In genomic region chr14:41343857-41344256, GRCh38 we compare ENCODE assay signal across 27 cellular contexts.
"Had no signal": no experiment of that assay in that cellular context is flagged by ENCODE, and none has a peak within 500 bp of the region (broad histone marks: within the 10 kb centered on the region; RNA-seq: fewer than 3 reads in every experiment).

No MANE protein-coding gene starts in this region.

- H3K27ac Mint-ChIP-seq: naive thymus-derived CD4-positive, alpha-beta T cell; natural killer cell; nephron; neural progenitor cell; stimulated activated effector memory CD8-positive, alpha-beta T cell treated with anti-CD3 and anti-CD28 coated beads, Interleukin-12 subunit alpha, Interleukin-12 subunit beta, amount 100 ng/mL, for 72 hours; stimulated activated naive B cell treated with anti-CD40 and anti-IgM and Interleukin-4, amounts not matched to agents 10 μg/mL and 1 μg/mL and 100 μg/mL, for 72 hours; stimulated activated naive CD8-positive, alpha-beta T cell treated with anti-CD3 and anti-CD28 coated beads, Interleukin-15, Interleukin-2, amounts not matched to agents 100 ng/mL and 50 ng/mL, for 24 hours had no signal

- H3K27ac ChIP-seq: neural progenitor cell, pancreas, prostate gland, skin epidermis, stomach, thoracic aorta, thyroid gland, tibial nerve, upper lobe of left lung, vagina had no signal

- H3K9me3 Mint-ChIP-seq: neural progenitor cell had no signal

- ATAC-seq: naive thymus-derived CD4-positive, alpha-beta T cell; natural killer cell; pancreas; right cardiac atrium; sciatic nerve; stimulated activated effector memory CD8-positive, alpha-beta T cell treated with anti-CD3 and anti-CD28 coated beads, Interleukin-12 subunit alpha, Interleukin-12 subunit beta, amount 100 ng/mL, for 72 hours; stimulated activated naive B cell treated with anti-CD40 and anti-IgM and Interleukin-4, amounts not matched to agents 10 μg/mL and 1 μg/mL and 100 μg/mL, for 72 hours had no signal

- H3K4me1 ChIP-seq: neural progenitor cell, pancreas, prostate gland, stomach, thyroid gland, tibial nerve, upper lobe of left lung, vagina had no signal

- H3K9ac ChIP-seq: neural progenitor cell had no signal

- H2AFZ ChIP-seq: neural progenitor cell had no signal

- H3K9me3 ChIP-seq: pancreas, prostate gland, thoracic aorta, thyroid gland, tibial nerve, upper lobe of left lung, vagina had no signal

- H3K27me3 ChIP-seq: neural progenitor cell, pancreas, stomach, thyroid gland, tibial nerve, upper lobe of left lung, vagina had no signal

- H3K4me2 ChIP-seq: neural progenitor cell had no signal

- FAIRE-seq: pancreas, urothelium cell line had no signal

- H3K4me3 Mint-ChIP-seq: naive thymus-derived CD4-positive, alpha-beta T cell; natural killer cell; nephron; neural progenitor cell; stimulated activated effector memory CD8-positive, alpha-beta T cell treated with anti-CD3 and anti-CD28 coated beads, Interleukin-12 subunit alpha, Interleukin-12 subunit beta, amount 100 ng/mL, for 72 hours; stimulated activated naive B cell treated with anti-CD40 and anti-IgM and Interleukin-4, amounts not matched to agents 10 μg/mL and 1 μg/mL and 100 μg/mL, for 72 hours; stimulated activated naive CD8-positive, alpha-beta T cell treated with anti-CD3 and anti-CD28 coated beads, Interleukin-15, Interleukin-2, amounts not matched to agents 100 ng/mL and 50 ng/mL, for 24 hours had no signal

- H3K27me3 Mint-ChIP-seq: naive thymus-derived CD4-positive, alpha-beta T cell; stimulated activated naive B cell treated with anti-CD40 and anti-IgM and Interleukin-4, amounts not matched to agents 10 μg/mL and 1 μg/mL and 100 μg/mL, for 72 hours; stimulated activated naive CD8-positive, alpha-beta T cell treated with anti-CD3 and anti-CD28 coated beads, Interleukin-15, Interleukin-2, amounts not matched to agents 100 ng/mL and 50 ng/mL, for 24 hours had no signal

- H3K36me3 ChIP-seq: neural progenitor cell, pancreas, prostate gland, stomach, thoracic aorta, thyroid gland, tibial nerve, upper lobe of left lung, vagina had no signal

- H3K4me1 Mint-ChIP-seq: naive thymus-derived CD4-positive, alpha-beta T cell; natural killer cell; nephron; neural progenitor cell; stimulated activated effector memory CD8-positive, alpha-beta T cell treated with anti-CD3 and anti-CD28 coated beads, Interleukin-12 subunit alpha, Interleukin-12 subunit beta, amount 100 ng/mL, for 72 hours; stimulated activated naive B cell treated with anti-CD40 and anti-IgM and Interleukin-4, amounts not matched to agents 10 μg/mL and 1 μg/mL and 100 μg/mL, for 72 hours had no signal

- H3K36me3 Mint-ChIP-seq: naive thymus-derived CD4-positive, alpha-beta T cell; natural killer cell; neural progenitor cell; stimulated activated effector memory CD8-positive, alpha-beta T cell treated with anti-CD3 and anti-CD28 coated beads, Interleukin-12 subunit alpha, Interleukin-12 subunit beta, amount 100 ng/mL, for 72 hours; stimulated activated naive B cell treated with anti-CD40 and anti-IgM and Interleukin-4, amounts not matched to agents 10 μg/mL and 1 μg/mL and 100 μg/mL, for 72 hours had no signal

- DNase-seq: naive thymus-derived CD4-positive, alpha-beta T cell; natural killer cell; occipital lobe; pancreas; retina; right cardiac atrium; stimulated activated CD4-positive, alpha-beta T cell treated with anti-CD3 and anti-CD28 coated beads, Interleukin-15, amount 100 ng/mL, for 24 hours; stimulated activated CD4-positive, alpha-beta T cell treated with anti-CD3 and anti-CD28 coated beads, Interleukin-2, amount 100 ng/mL, for 24 hours; stimulated activated CD4-positive, alpha-beta T cell treated with anti-CD3 and anti-CD28 coated beads, Interleukin-2, amount 100 ng/mL, for 48 hours; stimulated activated CD4-positive, alpha-beta T cell treated with anti-CD3 and anti-CD28 coated beads, Interleukin-4, amount 100 ng/mL, for 24 hours; stimulated activated naive B cell treated with anti-CD40 and anti-IgM and Interleukin-4, amounts not matched to agents 10 μg/mL and 1 μg/mL and 100 μg/mL, for 72 hours; stimulated activated naive CD4-positive, alpha-beta T cell treated with Interleukin-2 at 50 U/mL for 16 hours; stomach; thyroid gland; trophoblast cell; upper lobe of left lung had no signal

- H3K4me3 ChIP-seq: neural progenitor cell, pancreas, prostate gland, skin epidermis, stomach, thoracic aorta, thyroid gland, tibial nerve, upper lobe of left lung, vagina had no signal
